Comparison of ENCODE assay signal across 1 cellular context in genomic region chr3:100492059-100492809, GRCh38.
TF ChIP-seq lines count a peak whose summit lies in the region.

Gene TMEM45A, plus strand, starts transcription at chr3:100492619. Its CDS starts 62,593 bp downstream, at chr3:100555212.

TF ChIP-seq in IMR-90, 13 proteins besides CTCF, POLR2A, EP300 and RAD21:
- TF ChIP-seq ELK1 (IDR thresholded peaks at IDR 0.05; ENCODE audit: borderline replicate concordance, low read depth, low read length) (no peak), CHD1 (IDR thresholded peaks at IDR 0.05; ENCODE audit: low read depth, low read length) (no peak), SMC3 (IDR thresholded peaks at IDR 0.05; ENCODE audit: low read depth, low read length) (0 out of 2 replicates have a peak, but pooled peaks have one; percentile 3), MXI1 (IDR thresholded peaks at IDR 0.05; ENCODE audit: borderline replicate concordance, low read depth, low read length) (peak; percentile 54; the same call in 1 of the 2 replicates), USF2 (IDR thresholded peaks at IDR 0.05; ENCODE audit: low read depth, low read length) (no peak; the same call in 1 of the 2 replicates), RCOR1 (IDR thresholded peaks at IDR 0.05; ENCODE audit: insufficient replicate concordance, low read length) (no peak), BHLHE40 (IDR thresholded peaks at IDR 0.05; ENCODE audit: low read depth, low read length) (peak; percentile 91), MAZ (IDR thresholded peaks at IDR 0.05; ENCODE audit: borderline replicate concordance, low read depth, low read length) (peak; percentile 18; the same call in 1 of the 2 replicates), RFX5 (IDR thresholded peaks at IDR 0.05; ENCODE audit: low read depth, low read length) (no peak), NFE2L2 (IDR thresholded peaks at IDR 0.05; ENCODE audit: low read depth, low read length) (no peak), FOS (IDR thresholded peaks at IDR 0.05; ENCODE audit: low read depth, low read length) (peak; percentile 91), MAFK (IDR thresholded peaks at IDR 0.05; ENCODE audit: low read depth, low read length) (no peak), CEBPB (IDR thresholded peaks at IDR 0.05; ENCODE audit: low read depth, low read length) (no peak)
